In the genomic region with DNA sequence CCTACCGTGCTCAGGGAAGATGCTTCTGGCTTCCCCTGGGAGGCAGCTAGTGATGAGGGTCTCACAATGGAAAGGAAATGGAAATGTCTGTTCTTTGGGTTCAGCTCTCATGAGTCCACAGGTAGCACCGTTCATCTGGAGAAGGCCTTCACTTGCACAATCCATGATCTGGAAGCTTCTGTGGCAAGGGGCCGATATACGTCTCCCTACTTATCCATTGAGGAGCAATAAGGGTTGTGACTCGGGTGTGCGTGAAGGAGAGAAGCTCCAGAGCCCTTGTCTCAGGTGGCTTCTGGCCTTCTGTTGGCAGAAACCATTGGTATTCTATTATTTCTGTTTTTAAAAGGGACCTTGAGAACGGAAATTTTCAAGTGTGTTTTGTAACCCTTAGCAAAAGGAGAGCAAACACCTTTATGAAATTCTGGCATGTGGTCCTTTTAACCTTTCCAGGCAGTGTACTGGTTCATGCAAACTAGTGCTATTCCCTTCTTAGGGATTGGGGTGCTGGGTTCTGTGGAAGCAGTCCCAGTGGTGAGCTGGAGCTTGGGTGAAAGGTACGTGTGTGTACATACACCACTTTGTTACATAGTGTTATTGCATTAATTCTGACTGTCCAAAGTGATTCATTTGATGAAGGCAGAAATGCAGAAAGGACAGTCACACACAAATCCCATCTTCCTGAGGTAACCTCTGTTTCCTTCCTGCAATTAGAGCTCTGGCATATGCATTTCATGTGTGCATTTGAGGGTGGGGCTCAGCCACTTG, we compare ENCODE assay signal across 10 cellular contexts. TPM values are rescaled to one million over a fixed set of nuclear protein-coding genes. Genes with fewer than 3 reads are reported as not detected.
DNase-seq lines count a peak whose midpoint lies in the region; ATAC-seq and TF ChIP-seq lines count a peak whose summit lies in the region.
"Had no signal": no experiment of that assay in that cellular context is flagged by ENCODE, and none has a peak within 500 bp of the region (broad histone marks: within the 10 kb centered on the region; RNA-seq: fewer than 3 reads in every experiment).

No MANE protein-coding gene starts in this region.

- H3K4me3 ChIP-seq in breast epithelium: no peak overlapping the region

- no peaks in the 10 kb centered on the region for H3K36me3 ChIP-seq in breast epithelium

- H3K4me1 ChIP-seq in breast epithelium: peaks cover under 1% of the 10 kb centered on the region in 2 donors

- H3K27me3 ChIP-seq in layer of hippocampus (ENCODE audit: control insufficient read depth, insufficient read depth, low read length): no peaks in the 10 kb centered on the region
- H3K27me3 ChIP-seq in breast epithelium: no peaks in the 10 kb centered on the region

- H3K4me3 Mint-ChIP-seq in activated CD4-positive, alpha-beta T cell treated with anti-CD3 and anti-CD28 coated beads, Interleukin-2, amount 10 ng/mL, durations not matched to agents 24 days and 14 days: peak overlapping the region; percentile 78
- peak overlapping the region; percentile 73 for H3K4me3 Mint-ChIP-seq in activated CD8-positive, alpha-beta T cell treated with anti-CD3 and anti-CD28 coated beads for 36 hours

- no peaks in the 10 kb centered on the region for H3K27me3 Mint-ChIP-seq in activated CD4-positive, alpha-beta T cell treated with anti-CD3 and anti-CD28 coated beads, Interleukin-2, amount 10 ng/mL, durations not matched to agents 24 days and 14 days
- H3K27me3 Mint-ChIP-seq in activated CD8-positive, alpha-beta T cell treated with anti-CD3 and anti-CD28 coated beads for 36 hours: no peaks in the 10 kb centered on the region

- TF ChIP-seq CTCF in activated CD8-positive, alpha-beta T cell treated with anti-CD3 and anti-CD28 coated beads for 36 hours (IDR thresholded peaks at IDR 0.05): no peak
- no peak for TF ChIP-seq CTCF in breast epithelium (IDR thresholded peaks at IDR 0.05)

- CTCF ChIA-PET in activated CD8-positive, alpha-beta T cell treated with anti-CD3 and anti-CD28 coated beads for 36 hours (lab: Charles Lee): interaction anchor here (0.7 to 3.8 kb wide), 8 partner anchors 8 to 131 kb away, joined by 3 to 17 read pairs (median 3); no protein-coding TSS in a partner anchor

- H3K27ac ChIP-seq in layer of hippocampus (ENCODE audit: low read depth, low read length): peak overlapping the region; percentile 72
- peak overlapping the region; percentile 79 for H3K27ac ChIP-seq in substantia nigra (ENCODE audit: low read depth, low read length, poor library complexity, severe bottlenecking)
- H3K27ac ChIP-seq in breast epithelium: peak overlapping the region in 1 of 2 donors; percentile 56

- DNase-seq in activated CD4-positive, alpha-beta T cell treated with anti-CD3 and anti-CD28 coated beads, Interleukin-2, amount 10 ng/mL, durations not matched to agents 24 days and 14 days: no peak
- DNase-seq in activated CD4-positive, alpha-beta T cell treated with anti-CD3 and anti-CD28 coated beads for 48 hours: no peak
- DNase-seq in activated CD8-positive, alpha-beta T cell treated with anti-CD3 and anti-CD28 coated beads for 36 hours: no peak
- DNase-seq in substantia nigra (lab: John Stamatoyannopoulos, UW) (no peak), cerebellar nuclear complex (lab: John Stamatoyannopoulos, UW) (no peak), breast epithelium (ENCODE audit: low spot score in 2 of 2) (no peak)
- DNase-seq: amygdala, NCI-H510A treated with DMSO at 0.1 percent for 48 hours had no signal

- H3K27ac Mint-ChIP-seq in activated CD4-positive, alpha-beta T cell treated with anti-CD3 and anti-CD28 coated beads, Interleukin-2, amount 10 ng/mL, durations not matched to agents 24 days and 14 days: peak overlapping the region; percentile 98
- peak overlapping the region; percentile 99 for H3K27ac Mint-ChIP-seq in activated CD8-positive, alpha-beta T cell treated with anti-CD3 and anti-CD28 coated beads for 36 hours

- H3K9me3 ChIP-seq in breast epithelium: no peaks in the 10 kb centered on the region

- peaks cover 44% of the 10 kb centered on the region for H3K36me3 Mint-ChIP-seq in activated CD4-positive, alpha-beta T cell treated with anti-CD3 and anti-CD28 coated beads, Interleukin-2, amount 10 ng/mL, durations not matched to agents 24 days and 14 days (ENCODE audit: low read depth)
- peaks cover 64% of the 10 kb centered on the region for H3K36me3 Mint-ChIP-seq in activated CD8-positive, alpha-beta T cell treated with anti-CD3 and anti-CD28 coated beads for 36 hours (ENCODE audit: low read depth)

- no peaks in the 10 kb centered on the region for H3K9me3 Mint-ChIP-seq in activated CD4-positive, alpha-beta T cell treated with anti-CD3 and anti-CD28 coated beads, Interleukin-2, amount 10 ng/mL, durations not matched to agents 24 days and 14 days
- peaks cover 5% of the 10 kb centered on the region for H3K9me3 Mint-ChIP-seq in activated CD8-positive, alpha-beta T cell treated with anti-CD3 and anti-CD28 coated beads for 36 hours

- ATAC-seq in activated CD8-positive, alpha-beta T cell treated with anti-CD3 and anti-CD28 coated beads for 36 hours: no peak
- ATAC-seq in GM21423 (IDR thresholded peaks at IDR 0.05; ENCODE audit: unreplicated experiment): no peak

- POLR2A ChIA-PET in activated CD8-positive, alpha-beta T cell treated with anti-CD3 and anti-CD28 coated beads for 36 hours (lab: Charles Lee): interaction anchor here (1.0 to 18.7 kb wide), 8 partner anchors 7 to 120 kb away, joined by 3 to 444 read pairs (median 4); no protein-coding TSS in a partner anchor

- TF ChIP-seq POLR2A in breast epithelium (IDR thresholded peaks at IDR 0.05): no peak

- intact Hi-C loops in activated CD4-positive, alpha-beta T cell treated with anti-CD3 and anti-CD28 coated beads, Interleukin-2, amount 10 ng/mL, durations not matched to agents 24 days and 14 days (cut with micrococcal nuclease): no loop called here
- intact Hi-C loops in activated CD8-positive, alpha-beta T cell treated with anti-CD3 and anti-CD28 coated beads for 36 hours (cut with micrococcal nuclease): no loop called here
- intact Hi-C loops in breast epithelium (cut with DNase I; ENCODE audit: low total_unique reads): no loop called here

- H3K4me1 Mint-ChIP-seq in activated CD4-positive, alpha-beta T cell treated with anti-CD3 and anti-CD28 coated beads, Interleukin-2, amount 10 ng/mL, durations not matched to agents 24 days and 14 days: peaks cover 84% of the 10 kb centered on the region
- peaks cover 96% of the 10 kb centered on the region for H3K4me1 Mint-ChIP-seq in activated CD8-positive, alpha-beta T cell treated with anti-CD3 and anti-CD28 coated beads for 36 hours (ENCODE audit: low read depth)

RNA-seq across cellular contexts. Expression of a gene that starts 32.5 kb away (rescaled TPM):
- 122 and 135 TPM in 2 replicates for total RNA-seq in activated CD4-positive, alpha-beta T cell treated with anti-CD3 and anti-CD28 coated beads, Interleukin-2, amount 10 ng/mL, durations not matched to agents 24 days and 14 days
- 100 to 1,000 TPM; 163 to 175 TPM for total RNA-seq in activated CD8-positive, alpha-beta T cell treated with anti-CD3 and anti-CD28 coated beads for 36 hours
- 10 to 100 TPM; 26.3 to 52.2 (median 28.2) TPM for total RNA-seq in breast epithelium
